ENCODE assay signal across 14 cellular contexts in the genomic region with DNA sequence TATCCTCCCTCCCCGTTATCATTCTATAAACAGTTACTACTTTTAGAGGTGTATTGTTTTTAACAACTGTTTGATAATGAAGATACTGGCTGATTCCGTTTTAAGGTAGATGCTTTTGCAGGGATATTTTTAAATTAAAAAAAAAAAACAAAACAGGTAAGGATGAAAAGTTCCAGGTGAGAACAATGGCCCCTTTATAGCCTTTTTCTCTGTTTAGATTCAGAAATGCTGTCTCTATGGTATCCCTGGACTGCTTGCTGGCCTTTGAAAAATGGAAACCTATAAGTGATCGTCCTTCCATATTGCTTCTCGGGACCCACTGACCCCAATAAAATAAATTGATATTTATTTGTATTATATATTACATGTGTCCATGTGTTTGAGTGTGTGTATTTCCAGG.
"Had no signal": no experiment of that assay in that cellular context is flagged by ENCODE, and none has a peak within 500 bp of the region (broad histone marks: within the 10 kb centered on the region; RNA-seq: fewer than 3 reads in every experiment).

No MANE protein-coding gene starts in this region.

- H3K9me3 ChIP-seq: body of pancreas, esophagus squamous epithelium, psoas muscle, suprapubic skin, upper lobe of right lung had no signal

- H3K27me3 ChIP-seq: body of pancreas, suprapubic skin, upper lobe of right lung had no signal

- H3K4me1 ChIP-seq: esophagus squamous epithelium, suprapubic skin, upper lobe of right lung had no signal

- H3K4me3 ChIP-seq: body of pancreas, esophagus squamous epithelium, psoas muscle, suprapubic skin, upper lobe of right lung had no signal

- DNase-seq: activated CD4-positive, alpha-beta T cell treated with anti-CD3 and anti-CD28 coated beads, Interleukin-2, amount 50 U/mL, for 48 hours; activated CD4-positive, CD25-positive, alpha-beta regulatory T cell treated with anti-CD3 and anti-CD28 coated beads, Interleukin-2, amount 50 U/mL, for 72 hours; activated naive CD4-positive, alpha-beta T cell treated with Interleukin-2 at 50 U/mL for 16 hours; body of pancreas; cerebellar nuclear complex; esophagus squamous epithelium; glutamatergic neuron; left colon; psoas muscle; stimulated activated naive CD4-positive, alpha-beta T cell treated with Interleukin-2 at 50 U/mL for 16 hours; upper lobe of right lung had no signal

- H3K4me3 Mint-ChIP-seq: nephron had no signal

- ATAC-seq: psoas muscle, sciatic nerve had no signal

- H3K36me3 ChIP-seq: esophagus squamous epithelium, suprapubic skin, upper lobe of right lung had no signal

- H3K9me3 Mint-ChIP-seq: nephron had no signal

- H3K27ac ChIP-seq: esophagus squamous epithelium, suprapubic skin, upper lobe of right lung had no signal

- H3K27ac Mint-ChIP-seq: nephron had no signal

- H3K4me1 Mint-ChIP-seq: nephron had no signal
